In genomic region chr14:103385153-103385993, GRCh38 we compare ENCODE assay signal across 8 cellular contexts. TPM values are rescaled to one million over a fixed set of nuclear protein-coding genes. Genes with fewer than 3 reads are reported as not detected.
DNase-seq lines count a peak whose midpoint lies in the region; ATAC-seq and TF ChIP-seq lines count a peak whose summit lies in the region.

TSS of gene MARK3 (plus strand) at chr14:103385415. CDS start at chr14:103386030, 615 bp downstream.

- no TSS peak for BruUV-seq in PC-3 (replicated peaks; lab: Mats Ljungman, UMichigan)

- POLR2A ChIA-PET in PC-3 (lab: Charles Lee; ENCODE audit: unreplicated experiment) = no interaction called here

- ATAC-seq in GM21619 (IDR thresholded peaks at IDR 0.05; ENCODE audit: unreplicated experiment) (peak; percentile 94), PC-3 (peak; percentile 97), mucosa of descending colon (peak; percentile 97)

- peak; percentile 96 for DNase-seq in DMS53 (lab: John Stamatoyannopoulos, UW)
- peak; percentile 89 for DNase-seq in Jurkat, Clone E6-1 (ENCODE audit: low read depth, low spot score)
- peak; percentile 97 for DNase-seq in PC-3
- peak; percentile 95 for DNase-seq in activated T-cell treated with anti-CD3 and anti-CD28 coated beads for 48 hours (ENCODE audit: low read depth)
- DNase-seq in epithelial cell of prostate (ENCODE audit: low read depth, low spot score) = peak; percentile 77
- DNase-seq in mucosa of descending colon = peak; percentile 96 to 98 (median 97)
- peak; percentile 96 for DNase-seq in stimulated activated CD8-positive, alpha-beta memory T cell treated with anti-CD3 and anti-CD28 coated beads, Interleukin-4, amount 100 ng/mL, for 24 hours (ENCODE audit: low read depth)

- no peaks in the 10 kb centered on the region for H3K27me3 ChIP-seq in PC-3 (ENCODE audit: low read length)

- peak within 1 kb of the TSS; percentile 97 for H3K9ac ChIP-seq in PC-3 (ENCODE audit: low read length)

- CTCF ChIA-PET in PC-3 (lab: Charles Lee) = interaction anchor here (0.6 kb wide), 1 partner anchor 143 kb away, joined by 3 read pairs; no protein-coding TSS in a partner anchor

- H3K27ac ChIP-seq in PC-3 (ENCODE audit: low read length) = peak within 1 kb of the TSS; percentile 73
- H3K27ac ChIP-seq in epithelial cell of prostate = peak within 1 kb of the TSS; percentile 90

- intact Hi-C loops in PC-3 (cut with micrococcal nuclease) (loop anchor here (1.0 kb wide), 1 partner anchor 13 kb away; no protein-coding TSS in a partner anchor), mucosa of descending colon (cut with DNase I, micrococcal nuclease) (no loop called here)

- H3K9me2 ChIP-seq in PC-3 (replicated peaks; ENCODE audit: low read length) = no peaks in the 10 kb centered on the region

- no peaks in the 10 kb centered on the region for H3K9me3 ChIP-seq in PC-3 (ENCODE audit: low read length)
- H3K9me3 ChIP-seq in mucosa of descending colon = no peaks in the 10 kb centered on the region

- peaks cover 18% of the 10 kb centered on the region for H3K4me1 ChIP-seq in PC-3 (ENCODE audit: insufficient read depth, low read length)
- peaks cover 28% of the 10 kb centered on the region for H3K4me1 ChIP-seq in mucosa of descending colon (ENCODE audit: low read depth)

- H3K36me3 ChIP-seq in PC-3 (ENCODE audit: low read depth, low read length) = no peaks in the 10 kb centered on the region
- no peaks in the 10 kb centered on the region for H3K36me3 ChIP-seq in mucosa of descending colon (ENCODE audit: low read depth)

- TF ChIP-seq CTCF in PC-3 (conservative IDR thresholded peaks at IDR 0.05; ENCODE audit: low read depth, low read length) = peak; percentile 29; the same call in 1 of the 2 replicates
- no peak for TF ChIP-seq CTCF in mucosa of descending colon (IDR thresholded peaks at IDR 0.05)

- peaks cover 57% of the 10 kb centered on the region for H3K79me2 ChIP-seq in PC-3 (ENCODE audit: low read length)

- H2AFZ ChIP-seq in PC-3 (ENCODE audit: low read length) = peak within 1 kb of the TSS; percentile 92

- H4K20me1 ChIP-seq in PC-3 (ENCODE audit: low read length) = peaks cover 31% of the 10 kb centered on the region

- H3F3A ChIP-seq in PC-3 (ENCODE audit: low read length, unreplicated experiment) = peaks cover 2% of the 10 kb centered on the region

- peak within 1 kb of the TSS; percentile 95 for H3K4me3 ChIP-seq in Jurkat, Clone E6-1 (ENCODE audit: low read length)
- H3K4me3 ChIP-seq in PC-3 (ENCODE audit: low read length) = peak within 1 kb of the TSS; percentile 98
- H3K4me3 ChIP-seq in mucosa of descending colon = peak within 1 kb of the TSS; percentile 88

- peak within 1 kb of the TSS; percentile 91 for H3K4me2 ChIP-seq in PC-3 (ENCODE audit: low read length)

RNA-seq across cellular contexts. Expression of gene MARK3, which starts in this region (rescaled TPM):
- 90.5 TPM for polyA plus RNA-seq in Jurkat, Clone E6-1 (2012; ENCODE audit: insufficient read depth, insufficient read length)
- total RNA-seq in PC-3 (2014; rRNA removed) (69.9 and 73.4 TPM in 2 replicates), mucosa of descending colon (10 to 100 TPM; 60.8 to 85.7 (median 66.8) TPM)

Comparison
In these comparisons a context has a peak if more than half of its experiments do, and no peak if none do; other contexts are left out.
1. Peak in every context shown above with its lines: DNase-seq, ATAC-seq, H3K4me3 ChIP-seq and H3K27ac ChIP-seq.